In the genomic region with DNA sequence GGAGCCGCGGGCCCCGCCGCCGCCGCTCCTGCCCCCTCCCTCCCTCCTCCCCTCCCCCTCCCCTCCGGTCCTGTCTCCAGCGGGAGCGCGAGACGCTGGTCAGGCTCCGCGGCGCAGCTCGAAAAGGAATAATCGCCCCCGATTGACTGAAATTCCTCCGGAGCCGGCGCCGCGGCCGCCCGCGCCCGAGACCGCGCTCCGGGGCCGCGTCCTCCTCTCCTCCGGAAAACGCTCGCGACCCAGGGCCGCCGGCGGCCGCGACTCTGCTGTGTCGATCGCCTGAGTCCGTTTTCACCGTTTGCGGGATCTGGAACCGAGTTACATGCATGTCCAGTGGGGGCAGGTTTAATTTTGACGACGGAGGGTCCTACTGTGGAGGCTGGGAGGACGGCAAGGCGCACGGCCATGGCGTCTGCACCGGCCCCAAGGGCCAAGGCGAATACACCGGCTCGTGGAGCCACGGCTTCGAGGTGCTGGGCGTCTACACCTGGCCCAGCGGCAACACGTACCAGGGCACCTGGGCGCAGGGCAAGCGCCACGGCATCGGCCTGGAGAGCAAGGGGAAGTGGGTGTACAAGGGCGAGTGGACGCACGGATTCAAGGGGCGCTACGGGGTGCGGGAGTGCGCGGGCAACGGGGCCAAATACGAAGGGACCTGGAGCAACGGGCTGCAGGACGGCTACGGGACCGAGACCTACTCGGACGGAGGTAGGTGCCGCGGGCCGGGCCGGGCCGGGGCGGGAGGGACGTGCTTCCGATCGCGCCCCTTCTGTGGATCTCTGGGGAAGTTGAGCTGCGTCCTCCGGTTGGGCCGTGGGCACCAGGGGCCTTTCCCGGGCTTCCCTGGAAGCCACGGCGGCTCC, we compare ENCODE assay signal across 10 cellular contexts. TPM values are rescaled to one million over a fixed set of nuclear protein-coding genes. Genes with fewer than 3 reads are reported as not detected.
DNase-seq lines count a peak whose midpoint lies in the region; FAIRE-seq and TF ChIP-seq lines count a peak whose summit lies in the region.
"Had no signal": no experiment of that assay in that cellular context is flagged by ENCODE, and none has a peak within 500 bp of the region (broad histone marks: within the 10 kb centered on the region; RNA-seq: fewer than 3 reads in every experiment).

No MANE protein-coding gene starts in this region.

- H3K4me3 ChIP-seq in BLaER1, result peak overlapping the region; percentile 60
- H3K4me3 ChIP-seq in ascending aorta, result peak overlapping the region; percentile 33 to 54
- peak overlapping the region; percentile 59 for H3K4me3 ChIP-seq in mesodermal cell (ENCODE audit: extremely low read depth, insufficient read depth, low read length, poor library complexity, severe bottlenecking)

- 0 to 1% methylated on average over 65 to 79 of the region's 97 CpGs for WGBS in mesodermal cell (ENCODE audit: insufficient coverage in 2 of 2), 2 experiments

- no peak for TF ChIP-seq CTCF in ascending aorta (IDR thresholded peaks at IDR 0.05)

- H3K27ac ChIP-seq in BLaER1, result no peak overlapping the region
- H3K27ac ChIP-seq in ascending aorta, result no peak overlapping the region
- H3K27ac ChIP-seq in mesodermal cell (ENCODE audit: low read depth, low read length, severe bottlenecking), result no peak overlapping the region

- no peaks in the 10 kb centered on the region for H3K9me3 ChIP-seq in BLaER1
- no peaks in the 10 kb centered on the region for H3K9me3 ChIP-seq in ES-I3 (ENCODE audit: control insufficient read depth, insufficient read depth, low read length)
- no peaks in the 10 kb centered on the region for H3K9me3 ChIP-seq in ascending aorta
- no peaks in the 10 kb centered on the region for H3K9me3 ChIP-seq in mesodermal cell (ENCODE audit: control insufficient read depth, low read length)

- no peak overlapping the region for H3K9ac ChIP-seq in BLaER1
- peak overlapping the region; percentile 73 for H3K9ac ChIP-seq in ES-I3 (ENCODE audit: low read depth, low read length)

- H3K27me3 ChIP-seq in BLaER1 (peaks cover 98% of the 10 kb centered on the region), ascending aorta (peaks cover 22% of the 10 kb centered on the region)

- peaks cover 58% of the 10 kb centered on the region for H4K20me1 ChIP-seq in BLaER1

- FAIRE-seq in GM12892 (lab: Jason Lieb, UNC), result no peak

- peaks cover 11% of the 10 kb centered on the region for H3K4me1 ChIP-seq in BLaER1
- H3K4me1 ChIP-seq in ES-I3 (ENCODE audit: insufficient read depth, low read length), result no peaks in the 10 kb centered on the region
- peaks cover 0 to 4% of the 10 kb centered on the region in 2 donors for H3K4me1 ChIP-seq in ascending aorta
- peaks cover 3% of the 10 kb centered on the region for H3K4me1 ChIP-seq in mesodermal cell (ENCODE audit: control insufficient read depth, insufficient read depth, low read length, poor library complexity, severe bottlenecking)

- intact Hi-C loops in ascending aorta (cut with DNase I), result no loop called here

- TF ChIP-seq POLR2A in GM12892 (IDR thresholded peaks at IDR 0.05; ENCODE audit: low read depth, low read length), result no peak

- H3K4me2 ChIP-seq in BLaER1, result peak overlapping the region; percentile 64

- no peak for DNase-seq in ascending aorta (ENCODE audit: low spot score in 2 of 2)
- no peak for DNase-seq in CD1c-positive myeloid dendritic cell (ENCODE audit: extremely low spot score)
- DNase-seq in cerebellar cortex (ENCODE audit: low spot score), result no peak
- DNase-seq in GM12892 (ENCODE audit: insufficient read length), result no peak
- DNase-seq in NCI-H345 treated with DMSO at 0.1 percent for 48 hours (lab: John Stamatoyannopoulos, UW; ENCODE audit: unreplicated experiment), result no peak
- DNase-seq: left colon, NCI-H2029 had no signal

- H3K36me3 ChIP-seq in BLaER1 (no peaks in the 10 kb centered on the region), ES-I3 (ENCODE audit: insufficient read depth, low read length) (no peaks in the 10 kb centered on the region), ascending aorta (no peaks in the 10 kb centered on the region), mesodermal cell (ENCODE audit: control insufficient read depth, insufficient read depth, low read length) (no peaks in the 10 kb centered on the region)

RNA-seq across cellular contexts. Expression of gene JPH3, which starts 0.7 kb away (rescaled TPM):
- total RNA-seq in ascending aorta, result not detected
- polyA plus RNA-seq in mesodermal cell (2013, experiment 1 of 2), result 8.3 TPM
- 7.6 TPM for polyA plus RNA-seq in mesodermal cell (2013, experiment 2 of 2)
- polyA plus RNA-seq in GM12892 (2012; ENCODE audit: missing spikeins), result 0.06 TPM
